ENCODE assay signal across 11 cellular contexts in the genomic region with DNA sequence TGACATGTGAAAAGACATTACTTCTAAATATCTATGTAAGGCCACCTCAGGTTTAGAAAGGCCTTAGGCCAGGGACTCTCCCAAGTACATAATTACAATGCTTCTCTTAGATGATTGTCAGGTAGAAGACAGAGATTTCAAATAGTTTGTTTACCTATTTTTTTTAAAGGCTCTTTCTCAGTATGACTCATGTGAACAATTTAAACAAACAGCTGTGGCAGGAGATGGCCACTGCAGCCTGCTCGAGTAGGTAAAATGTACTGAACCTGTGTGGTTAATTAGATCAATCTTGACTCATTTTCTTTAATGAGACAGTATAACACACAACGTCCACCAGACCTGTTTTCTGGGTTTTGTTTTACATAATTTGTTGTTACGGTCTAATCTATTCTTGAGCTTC. TPM values are rescaled to one million over a fixed set of nuclear protein-coding genes. Genes with fewer than 3 reads are reported as not detected.
DNase-seq lines count a peak whose midpoint lies in the region; ATAC-seq and TF ChIP-seq lines count a peak whose summit lies in the region.
"Had no signal": no experiment of that assay in that cellular context is flagged by ENCODE, and none has a peak within 500 bp of the region (broad histone marks: within the 10 kb centered on the region; RNA-seq: fewer than 3 reads in every experiment).

No MANE protein-coding gene starts in this region.

- POLR2A ChIA-PET in PC-9 (lab: Charles Lee; ENCODE audit: unreplicated experiment), result no interaction called here
- POLR2A ChIA-PET in naive thymus-derived CD4-positive, alpha-beta T cell (lab: Charles Lee), result interaction anchor here (0.8 to 24.0 kb wide), 10 partner anchors 10 to 83 kb away, joined by 3 to 400 read pairs (median 16); partner anchors contain the start of gene LEF1

- no peaks in the 10 kb centered on the region for H3K9me3 Mint-ChIP-seq in naive thymus-derived CD4-positive, alpha-beta T cell
- H3K9me3 Mint-ChIP-seq: dendritic cell treated with granulocyte-macrophage colony-stimulating factor and Interleukin-4, amounts not matched to agents 40 ng/mL and 50 ng/mL, for 4 days had no signal

- no peaks in the 10 kb centered on the region for H3K27me3 Mint-ChIP-seq in naive thymus-derived CD4-positive, alpha-beta T cell
- H3K27me3 Mint-ChIP-seq: dendritic cell treated with granulocyte-macrophage colony-stimulating factor and Interleukin-4, amounts not matched to agents 40 ng/mL and 50 ng/mL, for 4 days had no signal

- peak overlapping the region; percentile 3; the same call in 1 of the 2 replicates for H3K27ac ChIP-seq in PC-9
- peak overlapping the region; percentile 80 for H3K27ac ChIP-seq in naive thymus-derived CD4-positive, alpha-beta T cell (ENCODE audit: low read depth, low read length)
- H3K27ac ChIP-seq in heart left ventricle, result no peak overlapping the region
- H3K27ac ChIP-seq: HL-60 had no signal

- H2AFZ ChIP-seq in PC-9, result no peak overlapping the region

- TF ChIP-seq CTCF in PC-9 (conservative IDR thresholded peaks at IDR 0.05), result no peak
- TF ChIP-seq CTCF in heart left ventricle (IDR thresholded peaks at IDR 0.05), result no peak

- peaks cover 6% of the 10 kb centered on the region for H3F3A ChIP-seq in PC-9 (ENCODE audit: insufficient read depth, low read depth)

- no TSS peak for BruUV-seq in PC-9 (replicated peaks; lab: Mats Ljungman, UMichigan)

- peaks cover 3 to 50% (median 34%) of the 10 kb centered on the region in 5 donors for H3K36me3 Mint-ChIP-seq in naive thymus-derived CD4-positive, alpha-beta T cell

- TF ChIP-seq POLR2A in heart left ventricle (IDR thresholded peaks at IDR 0.05), result no peak

- H3K27ac Mint-ChIP-seq in naive thymus-derived CD4-positive, alpha-beta T cell, result peak overlapping the region; percentile 84 to 98 (median 90)
- H3K27ac Mint-ChIP-seq: dendritic cell treated with granulocyte-macrophage colony-stimulating factor and Interleukin-4, amounts not matched to agents 40 ng/mL and 50 ng/mL, for 4 days had no signal

- CTCF ChIA-PET in PC-9 (lab: Charles Lee), result no interaction called here
- CTCF ChIA-PET in naive thymus-derived CD4-positive, alpha-beta T cell (lab: Charles Lee), result interaction anchor here (0.8 to 1.8 kb wide), 6 partner anchors 10 to 42 kb away, joined by 3 to 4 read pairs (median 4); no protein-coding TSS in a partner anchor

- peaks cover 6% of the 10 kb centered on the region; the same call in 1 of the 2 replicates for H4K20me1 ChIP-seq in PC-9 (ENCODE audit: insufficient read depth)

- DNase-seq in Daoy (ENCODE audit: low read depth) (peak; percentile 8), PC-9 (peak; percentile 6 to 82), T-helper 9 cell (no peak), GF-D8 (lab: John Stamatoyannopoulos, UW) (no peak), heart left ventricle (no peak)
- peak in 1 of 9 donors; percentile 74 for DNase-seq in naive thymus-derived CD4-positive, alpha-beta T cell

- no peaks in the 10 kb centered on the region for H3K9me2 ChIP-seq in PC-9 (ENCODE audit: insufficient read depth)

- ATAC-seq in GM19397 (IDR thresholded peaks at IDR 0.05; ENCODE audit: unreplicated experiment) (peak; percentile 80), HG03280 (IDR thresholded peaks at IDR 0.05; ENCODE audit: unreplicated experiment) (peak; percentile 91), heart left ventricle (no peak)
- peak; percentile 59 for ATAC-seq in naive thymus-derived CD4-positive, alpha-beta T cell

- intact Hi-C loops in PC-9 (cut with micrococcal nuclease; ENCODE audit: unreplicated experiment) (no loop called here), heart left ventricle (cut with DNase I) (no loop called here)
- intact Hi-C loops in naive thymus-derived CD4-positive, alpha-beta T cell (cut with micrococcal nuclease), result loop anchor here in 1 of 2 donors (1.0 to 5.0 kb wide), 3 partner anchors 23 to 314 kb away; no protein-coding TSS in a partner anchor

- H3K36me3 ChIP-seq in PC-9 (ENCODE audit: low read depth) (no peaks in the 10 kb centered on the region), heart left ventricle (no peaks in the 10 kb centered on the region)
- H3K36me3 ChIP-seq in naive thymus-derived CD4-positive, alpha-beta T cell (ENCODE audit: control insufficient read depth in 2 of 3, insufficient read depth in 3 of 3, low read length in 3 of 3), result peaks cover 0 to 9% (median 6%) of the 10 kb centered on the region in 3 experiments

- H3K27me3 ChIP-seq in PC-9 (ENCODE audit: insufficient read depth, low read depth) (no peaks in the 10 kb centered on the region), heart left ventricle (no peaks in the 10 kb centered on the region)
- no peaks in the 10 kb centered on the region for H3K27me3 ChIP-seq in naive thymus-derived CD4-positive, alpha-beta T cell (ENCODE audit: control insufficient read depth in 2 of 2, insufficient read depth in 2 of 2, low read length in 2 of 2)

- 70 to 82% (median 78%) methylated on average over 3 of the region's 3 CpGs for WGBS in heart left ventricle, 4 donors

- H3K4me1 ChIP-seq in PC-9 (replicated peaks; ENCODE audit: insufficient read depth), result peaks cover 16% of the 10 kb centered on the region
- peaks cover 58 to 97% of the 10 kb centered on the region in 2 donors for H3K4me1 ChIP-seq in naive thymus-derived CD4-positive, alpha-beta T cell (ENCODE audit: control insufficient read depth in 2 of 2, insufficient read depth in 2 of 2, low read length in 2 of 2)
- peaks cover 0 to 24% (median 0%) of the 10 kb centered on the region in 12 donors for H3K4me1 ChIP-seq in heart left ventricle

- H3K79me2 ChIP-seq in PC-9 (ENCODE audit: low read depth), result no peaks in the 10 kb centered on the region

- peak overlapping the region in 9 of 10 donors; percentile 57 to 89 (median 77) for H3K4me3 Mint-ChIP-seq in naive thymus-derived CD4-positive, alpha-beta T cell
- H3K4me3 Mint-ChIP-seq: dendritic cell treated with granulocyte-macrophage colony-stimulating factor and Interleukin-4, amounts not matched to agents 40 ng/mL and 50 ng/mL, for 4 days had no signal

- H3K9me3 ChIP-seq in PC-9 (ENCODE audit: insufficient read depth, low read depth), result no peaks in the 10 kb centered on the region
- H3K9me3 ChIP-seq in naive thymus-derived CD4-positive, alpha-beta T cell (ENCODE audit: control insufficient read depth in 2 of 3, low read length in 3 of 3), result no peaks in the 10 kb centered on the region
- no peaks in the 10 kb centered on the region for H3K9me3 ChIP-seq in heart left ventricle

- H3K4me3 ChIP-seq in PC-9, result no peak overlapping the region
- H3K4me3 ChIP-seq in naive thymus-derived CD4-positive, alpha-beta T cell (ENCODE audit: low read length), result no peak overlapping the region
- no peak overlapping the region for H3K4me3 ChIP-seq in heart left ventricle
- H3K4me3 ChIP-seq: skin epidermis had no signal

- H3K4me1 Mint-ChIP-seq in naive thymus-derived CD4-positive, alpha-beta T cell, result peaks cover 61 to 99% (median 97%) of the 10 kb centered on the region in 7 donors

- H3K4me2 ChIP-seq in PC-9, result peak overlapping the region; percentile 37; the same call in 1 of the 2 replicates

RNA-seq across cellular contexts. Expression of gene LEF1, which starts 50.2 kb away (rescaled TPM):
- 17.1 and 19.7 TPM in 2 replicates for total RNA-seq in Daoy (2014; rRNA removed; shearing (Covaris generic))
- total RNA-seq in PC-9 (2021), result 2.8 and 3.4 TPM in 2 replicates
- 100 to 1,000 TPM; 270 to 830 (median 674) TPM for total RNA-seq in naive thymus-derived CD4-positive, alpha-beta T cell
- polyA plus RNA-seq in naive thymus-derived CD4-positive, alpha-beta T cell, result 100 to 1,000 TPM; 637 to 928 TPM
- total RNA-seq in heart left ventricle, result 1 to 10 TPM in 5 of 9 donors, under 1 TPM in 3, not detected in 1; 0.16 to 3.0 (median 1.9) TPM
- polyA plus RNA-seq in heart left ventricle, result under 1 TPM; 0.08 to 0.57 TPM

Comparison
In these comparisons a context has a peak if more than half of its experiments do, and no peak if none do; other contexts are left out.
1. DNase-seq: peak in Daoy (single experiment) and PC-9 (2 of 2); none in T-helper 9 cell (single experiment), GF-D8 (single experiment) and heart left ventricle (0 of 5).
2. ATAC-seq: peak in GM19397 (single experiment), HG03280 (single experiment) and naive thymus-derived CD4-positive, alpha-beta T cell (single experiment); none in heart left ventricle (0 of 4).
3. H3K27ac ChIP-seq: peak in PC-9 (single experiment) and naive thymus-derived CD4-positive, alpha-beta T cell (single experiment); none in heart left ventricle (0 of 12).
4. RNA of gene LEF1, which starts 50.2 kb away (total RNA-seq): 270 to 830 TPM in naive thymus-derived CD4-positive, alpha-beta T cell; 17.1 to 19.7 TPM in Daoy, 2.8 to 3.4 TPM in PC-9 and 0.16 to 3.0 TPM in heart left ventricle; every median in the first group is over 10 times any median in the second.